ENCODE assay signal across 19 cellular contexts in genomic region chr1:28136636-28137613, GRCh38. TPM values are rescaled to one million over a fixed set of nuclear protein-coding genes. Genes with fewer than 3 reads are reported as not detected.
DNase-seq lines count a peak whose midpoint lies in the region; ATAC-seq and TF ChIP-seq lines count a peak whose summit lies in the region.
"Had no signal": no experiment of that assay in that cellular context is flagged by ENCODE, and none has a peak within 500 bp of the region (broad histone marks: within the 10 kb centered on the region; RNA-seq: fewer than 3 reads in every experiment).

No MANE protein-coding gene starts in this region.

- H2BK5ac ChIP-seq in mesenchymal stem cell (ENCODE audit: low read depth, low read length, poor library complexity, severe bottlenecking) = no peak overlapping the region

- no peak for ATAC-seq in HG03432 (IDR thresholded peaks at IDR 0.05; ENCODE audit: unreplicated experiment)
- no peak for ATAC-seq in body of pancreas
- ATAC-seq: HCT116, T-cell had no signal

- H3K36me3 ChIP-seq in mesenchymal stem cell (ENCODE audit: control insufficient read depth in 1 of 2, insufficient read depth in 2 of 2, low read depth in 1 of 2, low read length in 2 of 2) = no peaks in the 10 kb centered on the region
- H3K36me3 ChIP-seq in body of pancreas (replicated peaks in 1 of 2; ENCODE audit: insufficient read depth in 1 of 2, low read depth in 2 of 2) = no peaks in the 10 kb centered on the region
- H3K36me3 ChIP-seq: brain microvascular endothelial cell, ovary, Peyer's patch had no signal

- WGBS in mesenchymal stem cell = 91% methylated on average over 9 of the region's 9 CpGs
- 73 to 75% methylated on average over 9 of the region's 9 CpGs for WGBS in body of pancreas, 2 donors

- no peak overlapping the region for H3K23ac ChIP-seq in mesenchymal stem cell (ENCODE audit: low read length in 2 of 2)

- H3K4me1 ChIP-seq in mesenchymal stem cell (ENCODE audit: control insufficient read depth, insufficient read depth, low read depth, low read length) (peaks cover 3% of the 10 kb centered on the region), body of pancreas (no peaks in the 10 kb centered on the region)
- H3K4me1 ChIP-seq: Peyer's patch had no signal

- peak; percentile 33 for DNase-seq in HCEC 1CT
- peak; percentile 13 for DNase-seq in MV-4-11 (lab: John Stamatoyannopoulos, UW)
- DNase-seq in choroid plexus epithelial cell (ENCODE audit: low read depth) = peak; percentile 20
- peak; percentile 25 for DNase-seq in mesenchymal stem cell
- no peak for DNase-seq in NCI-H1105 (lab: John Stamatoyannopoulos, UW)
- no peak for DNase-seq in NCI-H2081 treated with DMSO at 0.1 percent for 48 hours (lab: John Stamatoyannopoulos, UW)
- DNase-seq in body of pancreas = no peak
- DNase-seq: activated CD4-positive, CD25-positive, alpha-beta regulatory T cell treated with anti-CD3 and anti-CD28 coated beads, Interleukin-2, amount 50 U/mL, for 72 hours; brain microvascular endothelial cell; DMS79 treated with DMSO at 0.1 percent for 48 hours; effector CD4-positive, alpha-beta T cell; NCI-H1930; NCI-H526 treated with DMSO at 0.1 percent for 48 hours; ovary; Peyer's patch; T-cell had no signal

- intact Hi-C loops in body of pancreas (cut with DNase I) = no loop called here

- H3K4ac ChIP-seq in mesenchymal stem cell (ENCODE audit: low read depth in 1 of 2, low read length in 2 of 2) = no peak overlapping the region

- TF ChIP-seq CTCF in choroid plexus epithelial cell (conservative IDR thresholded peaks at IDR 0.05; ENCODE audit: low read depth, low read length) (no peak), body of pancreas (IDR thresholded peaks at IDR 0.05) (no peak)

- H3K27me3 ChIP-seq in mesenchymal stem cell (ENCODE audit: control insufficient read depth in 1 of 2, insufficient read depth in 1 of 2, low read length in 2 of 2) (no peaks in the 10 kb centered on the region), body of pancreas (no peaks in the 10 kb centered on the region)
- H3K27me3 ChIP-seq: BLaER1 treated with 17β-estradiol and CSF1 and Interleukin-3, amounts not matched to agents 10 nM and 100 nM; brain microvascular endothelial cell; ovary; Peyer's patch had no signal

- no peak overlapping the region for H3K18ac ChIP-seq in mesenchymal stem cell (ENCODE audit: low read depth in 1 of 2, low read length in 2 of 2)

- no peak overlapping the region for H2BK120ac ChIP-seq in mesenchymal stem cell (ENCODE audit: low read depth, low read length)

- no peak overlapping the region for H3K4me2 ChIP-seq in mesenchymal stem cell (ENCODE audit: low read length, poor library complexity, severe bottlenecking)

- peak overlapping the region; percentile 5 for H3K9ac ChIP-seq in mesenchymal stem cell (ENCODE audit: low read length)

- H2AK5ac ChIP-seq in mesenchymal stem cell (ENCODE audit: low read length, severe bottlenecking) = no peak overlapping the region

- H2BK15ac ChIP-seq in mesenchymal stem cell (ENCODE audit: low read depth, poor library complexity, severe bottlenecking) = no peak overlapping the region

- H3K14ac ChIP-seq in mesenchymal stem cell (ENCODE audit: low read length in 2 of 2) = no peak overlapping the region

- H3K79me1 ChIP-seq in mesenchymal stem cell (replicated peaks; ENCODE audit: low read length, poor library complexity, severe bottlenecking) = no peaks in the 10 kb centered on the region

- H4K8ac ChIP-seq in mesenchymal stem cell (ENCODE audit: low read length) = no peak overlapping the region

- no peak overlapping the region for H2AFZ ChIP-seq in mesenchymal stem cell (ENCODE audit: low read depth, low read length)

- no peak overlapping the region for H4K91ac ChIP-seq in mesenchymal stem cell (ENCODE audit: low read length)

- no peak overlapping the region for H2BK12ac ChIP-seq in mesenchymal stem cell (ENCODE audit: low read length in 2 of 2)

- H3K27ac ChIP-seq in mesenchymal stem cell (ENCODE audit: low read length, poor library complexity, severe bottlenecking) = no peak overlapping the region
- H3K27ac ChIP-seq in body of pancreas = no peak overlapping the region
- H3K27ac ChIP-seq: brain microvascular endothelial cell, ovary had no signal

- H3K9me3 ChIP-seq in mesenchymal stem cell (ENCODE audit: control insufficient read depth, low read length) (no peaks in the 10 kb centered on the region), body of pancreas (no peaks in the 10 kb centered on the region)
- H3K9me3 ChIP-seq: ovary, Peyer's patch had no signal

- no peak for TF ChIP-seq POLR2A in body of pancreas (IDR thresholded peaks at IDR 0.05)

- no peak overlapping the region for H3K4me3 ChIP-seq in choroid plexus epithelial cell (ENCODE audit: low read depth, low read length)
- no peak overlapping the region for H3K4me3 ChIP-seq in mesenchymal stem cell (ENCODE audit: insufficient read depth in 1 of 2, low read depth in 1 of 2, low read length in 2 of 2)
- H3K4me3 ChIP-seq in body of pancreas = no peak overlapping the region
- H3K4me3 ChIP-seq: BLaER1 treated with 17β-estradiol and CSF1 and Interleukin-3, amounts not matched to agents 10 nM and 100 nM; ovary; Peyer's patch had no signal

RNA-seq across cellular contexts. Expression of gene PTAFR, which starts 39.6 kb away (rescaled TPM):
- polyA plus RNA-seq in mesenchymal stem cell (2013, experiment 1 of 2) = 0.07 TPM
- polyA plus RNA-seq in mesenchymal stem cell (2013, experiment 2 of 2) = 0.08 TPM
- total RNA-seq in body of pancreas = 1 to 10 TPM; 2.3 to 3.6 TPM

RNA-seq across cellular contexts. Expression of gene EYA3, which starts 48.5 kb away (rescaled TPM):
- 11.4 TPM for polyA plus RNA-seq in mesenchymal stem cell (2013, experiment 1 of 2)
- polyA plus RNA-seq in mesenchymal stem cell (2013, experiment 2 of 2) = 10.9 TPM
- 10 to 100 TPM in 1 of 2 donors, 1 to 10 TPM in 1; 7.8 to 15.5 TPM for total RNA-seq in body of pancreas

Comparison
In these comparisons a context has a peak if more than half of its experiments do, and no peak if none do; other contexts are left out.
1. DNase-seq: peak in HCEC 1CT (single experiment), MV-4-11 (single experiment), choroid plexus epithelial cell (single experiment) and mesenchymal stem cell (single experiment); none in NCI-H1105 (single experiment), NCI-H2081 treated with DMSO at 0.1 percent for 48 hours (single experiment) and body of pancreas (0 of 4).